Comparison of ENCODE assay signal across 19 cellular contexts in the genomic region with DNA sequence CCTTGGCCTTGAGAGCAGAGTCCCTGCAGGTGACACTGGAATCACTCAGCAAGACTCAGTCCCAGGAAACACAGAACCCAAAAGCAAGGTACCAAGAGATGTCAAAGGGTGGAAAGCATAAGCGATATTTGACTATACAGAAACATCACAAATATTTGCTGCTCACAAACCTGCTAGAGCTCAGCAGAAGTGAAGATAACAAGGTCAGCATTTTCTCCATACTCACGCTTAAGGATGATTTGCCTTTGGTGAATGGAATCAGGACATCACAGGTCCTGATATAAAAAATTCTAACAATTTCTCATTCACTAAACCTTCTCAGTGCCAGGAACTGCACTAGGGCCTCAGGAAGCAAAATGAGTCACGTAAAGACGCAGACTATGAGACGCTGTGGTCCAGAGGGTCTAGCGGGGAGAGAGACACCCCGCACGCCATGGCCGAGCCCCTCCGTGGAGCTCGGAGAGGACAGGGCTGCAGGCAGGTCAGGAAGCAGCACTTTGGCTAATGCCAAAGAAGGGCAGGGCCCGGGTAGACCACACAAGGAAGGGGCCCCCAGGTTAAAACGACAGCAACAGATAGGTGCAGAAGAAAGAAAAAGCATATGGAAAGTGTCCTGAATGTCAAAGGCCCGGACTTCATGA. TPM values are rescaled to one million over a fixed set of nuclear protein-coding genes. Genes with fewer than 3 reads are reported as not detected.
DNase-seq lines count a peak whose midpoint lies in the region; ATAC-seq and TF ChIP-seq lines count a peak whose summit lies in the region.
"Had no signal": no experiment of that assay in that cellular context is flagged by ENCODE, and none has a peak within 500 bp of the region (broad histone marks: within the 10 kb centered on the region; RNA-seq: fewer than 3 reads in every experiment).

No MANE protein-coding gene starts in this region.

- H3K4me2 ChIP-seq in hepatocyte, result no peak overlapping the region

- DNase-seq in H7 (peak; percentile 30), T-helper 17 cell (no peak), hepatocyte (ENCODE audit: low spot score) (no peak), spleen (no peak), mucosa of gallbladder (ENCODE audit: low spot score) (no peak), COLO668 (lab: John Stamatoyannopoulos, UW; ENCODE audit: unreplicated experiment) (no peak)
- DNase-seq: BE2C; CD4-positive, alpha-beta T cell; DMS79; NCI-H1417; NCI-H187 treated with DMSO at 0.1 percent for 48 hours; NCI-H2171; NCI-H446 treated with DMSO at 0.1 percent for 48 hours; NCI-H748 treated with DMSO at 0.1 percent for 48 hours; RPMI8226; SJCRH30 had no signal

- no peaks in the 10 kb centered on the region for H3K9me3 ChIP-seq in T-helper 17 cell (ENCODE audit: control insufficient read depth, low read length, poor library complexity, severe bottlenecking)
- H3K9me3 ChIP-seq in hepatocyte (ENCODE audit: low read depth), result no peaks in the 10 kb centered on the region
- H3K9me3 ChIP-seq in spleen, result no peaks in the 10 kb centered on the region
- H3K9me3 ChIP-seq: BE2C, HAP-1, SJCRH30 had no signal

- H3K4me1 Mint-ChIP-seq in T-helper 17 cell, result peaks cover 2% of the 10 kb centered on the region

- intact Hi-C loops in spleen (cut with DNase I; ENCODE audit: low total_unique reads), result no loop called here

- peaks cover 52% of the 10 kb centered on the region for H3K27me3 Mint-ChIP-seq in T-helper 17 cell

- H3K27ac Mint-ChIP-seq in T-helper 17 cell, result peak overlapping the region; percentile 43
- H3K27ac Mint-ChIP-seq: CD4-positive, alpha-beta T cell had no signal

- ATAC-seq in T-helper 17 cell (no peak), HG03159 (IDR thresholded peaks at IDR 0.05; ENCODE audit: unreplicated experiment) (no peak)

- H3K27ac ChIP-seq in hepatocyte, result peak overlapping the region; percentile 75
- peak overlapping the region in 6 of 8 donors; percentile 34 to 59 (median 49) for H3K27ac ChIP-seq in spleen
- H3K27ac ChIP-seq: HL-60, SJCRH30 had no signal

- no peaks in the 10 kb centered on the region for H3K9me2 ChIP-seq in hepatocyte (replicated peaks; ENCODE audit: insufficient read depth)

- H3K79me2 ChIP-seq in hepatocyte, result peaks cover 6% of the 10 kb centered on the region

- no peak overlapping the region for H3K4me3 Mint-ChIP-seq in T-helper 17 cell
- H3K4me3 Mint-ChIP-seq: CD4-positive, alpha-beta T cell had no signal

- H3K4me1 ChIP-seq in hepatocyte (ENCODE audit: insufficient read depth) (peaks cover 27% of the 10 kb centered on the region), spleen (peaks cover 0 to 62% (median 19%) of the 10 kb centered on the region in 6 donors)
- H3K4me1 ChIP-seq: BE2C, HAP-1, SJCRH30 had no signal

- TF ChIP-seq POLR2A in spleen (IDR thresholded peaks at IDR 0.05), result no peak

- WGBS in hepatocyte (ENCODE audit: low lambda C conversion rate, missing lambda C conversion rate), result 85% methylated on average over 14 of the region's 14 CpGs
- whole genome bisulfite sequencing in spleen, 5 donors, result 67 to 83% (median 74%) methylated on average over 14 of the region's 14 CpGs

- H3K36me3 Mint-ChIP-seq in T-helper 17 cell (ENCODE audit: low read depth), result no peaks in the 10 kb centered on the region

- H3K4me3 ChIP-seq in H7 (ENCODE audit: insufficient read depth, low read depth, low read length) (no peak overlapping the region), hepatocyte (no peak overlapping the region), spleen (peak overlapping the region in 1 of 8 donors; percentile 0)
- H3K4me3 ChIP-seq: HAP-1, SJCRH30 had no signal

- no peak for TF ChIP-seq CTCF in hepatocyte (IDR thresholded peaks at IDR 0.05; ENCODE audit: poor library complexity)
- TF ChIP-seq CTCF in spleen (IDR thresholded peaks at IDR 0.05 in 8 of 11, conservative IDR thresholded peaks at IDR 0.05 in 3 of 11), result no peak

- no peaks in the 10 kb centered on the region for H3K27me3 ChIP-seq in H7 (ENCODE audit: control insufficient read depth, insufficient read depth, low read length)
- H3K27me3 ChIP-seq in hepatocyte, result no peaks in the 10 kb centered on the region
- H3K27me3 ChIP-seq in spleen (replicated peaks in 1 of 7), result no peaks in the 10 kb centered on the region
- H3K27me3 ChIP-seq: BE2C had no signal

- no peaks in the 10 kb centered on the region for H3K36me3 ChIP-seq in H7 (replicated peaks; ENCODE audit: control insufficient read depth, insufficient read depth, low read length)
- H3K36me3 ChIP-seq in hepatocyte (replicated peaks; ENCODE audit: insufficient read depth, low read depth), result no peaks in the 10 kb centered on the region
- H3K36me3 ChIP-seq in spleen, result peaks cover 0 to 20% (median 0%) of the 10 kb centered on the region in 6 donors
- H3K36me3 ChIP-seq: BE2C, HAP-1, SJCRH30 had no signal

- no peaks in the 10 kb centered on the region for H4K20me1 ChIP-seq in hepatocyte (ENCODE audit: insufficient read depth, poor library complexity, severe bottlenecking)

- H2AFZ ChIP-seq in hepatocyte, result no peak overlapping the region

RNA-seq across cellular contexts. Expression of a gene that starts 10.7 kb away (rescaled TPM):
- total RNA-seq in H7 (2014; rRNA removed; shearing (Covaris generic)), result 3.9 and 4.7 TPM in 2 replicates
- 10 to 100 TPM in 1 of 2 donors, 1 to 10 TPM in 1; 1.9 to 27.8 TPM for total RNA-seq in T-helper 17 cell
- total RNA-seq in hepatocyte, result 40.5 and 52.5 TPM in 2 replicates
- polyA plus RNA-seq in hepatocyte, result 31.7 and 36.0 TPM in 2 replicates
- total RNA-seq in spleen, result 100 to 1,000 TPM; 167 to 403 (median 304) TPM
- polyA plus RNA-seq in spleen, result 10 to 100 TPM in 2 of 3 donors, 1 to 10 TPM in 1; 10.0 to 39.8 (median 21.7) TPM
- total RNA-seq in mucosa of gallbladder, result 15.0 TPM
